8 cellular contexts compared by ENCODE assay signal in genomic region chr4:97987019-97987648, GRCh38.
A peak's percentile ranks its signal among the peaks of the same experiment; 100 is the strongest.
DNase-seq lines count a peak whose midpoint lies in the region; ATAC-seq, FAIRE-seq and TF ChIP-seq lines count a peak whose summit lies in the region.

No MANE protein-coding gene starts in this region.

- no peak overlapping the region for H3K27ac ChIP-seq in A549

- WGBS in A549 (ENCODE audit: missing lambda C conversion rate), result 8% methylated on average over 2 of the region's 2 CpGs

- no peak overlapping the region for H3K4me3 Mint-ChIP-seq in activated T-cell treated with anti-CD3 and anti-CD28 coated beads, Interleukin-2, amount 50 U/mL, for 24 hours

- no peaks in the 10 kb centered on the region for H3K27me3 ChIP-seq in HAP-1 (ENCODE audit: low read depth)

- FAIRE-seq in A549 (lab: Jason Lieb, UNC), result no peak
- FAIRE-seq in frontal cortex (lab: Jason Lieb, UNC), result peak; percentile 40

- DNase-seq in A549 (ENCODE audit: low read depth in 1 of 2, low spot score in 1 of 2) (peak; percentile 1 to 24), HAP-1 (ENCODE audit: low spot score in 2 of 2) (peak; percentile 16 to 63), RPMI8226 (peak; percentile 23), frontal cortex (ENCODE audit: low spot score in 2 of 2) (peak in 1 of 2 donors; percentile 12)
- DNase-seq in activated CD4-positive, CD25-positive, alpha-beta regulatory T cell (lab: John Stamatoyannopoulos, UW), result no peak
- no peak for DNase-seq in activated T-cell treated with anti-CD3 and anti-CD28 coated beads, Interleukin-2, amount 50 U/mL, for 24 hours

- H3K9me3 Mint-ChIP-seq in activated T-cell treated with anti-CD3 and anti-CD28 coated beads, Interleukin-2, amount 50 U/mL, for 24 hours, result peaks cover 4% of the 10 kb centered on the region

- no peaks in the 10 kb centered on the region for H3K4me1 ChIP-seq in A549
- no peaks in the 10 kb centered on the region; the same call in 1 of the 2 replicates for H3K4me1 ChIP-seq in HAP-1

- POLR2A ChIA-PET in A549 (lab: Yijun Ruan, JAX), result no interaction called here

- no peaks in the 10 kb centered on the region for H3K36me3 ChIP-seq in HAP-1 (replicated peaks)

- CTCF ChIA-PET in A549 (lab: Yijun Ruan, JAX), result interaction anchor here (0.8 kb wide), 1 partner anchor 16 kb away, joined by 3 read pairs; no protein-coding TSS in a partner anchor

- no peak overlapping the region for H3K27ac Mint-ChIP-seq in activated T-cell treated with anti-CD3 and anti-CD28 coated beads, Interleukin-2, amount 50 U/mL, for 24 hours

- in situ Hi-C loops in HAP-1 (cut with MboI; ENCODE audit: low sequenced_read_pairs), result no loop called here

- no peak overlapping the region for H3K4me2 ChIP-seq in A549

- no peaks in the 10 kb centered on the region for H3K36me3 Mint-ChIP-seq in activated T-cell treated with anti-CD3 and anti-CD28 coated beads, Interleukin-2, amount 50 U/mL, for 24 hours (ENCODE audit: low read depth)

- no peak for TF ChIP-seq EP300 in A549 (IDR thresholded peaks at IDR 0.05)

- TF ChIP-seq RAD21 in A549 (conservative IDR thresholded peaks at IDR 0.05 in 1 of 2, IDR thresholded peaks at IDR 0.05 in 1 of 2), result peak; percentile 66 to 68; a peak in 4 of 5 replicates

- ATAC-seq in A549 (no peak), GM21360 (IDR thresholded peaks at IDR 0.05; ENCODE audit: unreplicated experiment) (no peak), GM18907 (IDR thresholded peaks at IDR 0.05; ENCODE audit: unreplicated experiment) (no peak)

- TF ChIP-seq POLR2A in A549 (IDR thresholded peaks at IDR 0.05; ENCODE audit: low read length), result no peak

- H3K4me1 Mint-ChIP-seq in activated T-cell treated with anti-CD3 and anti-CD28 coated beads, Interleukin-2, amount 50 U/mL, for 24 hours (ENCODE audit: low read depth), result no peaks in the 10 kb centered on the region

- no peaks in the 10 kb centered on the region for H3K9me3 ChIP-seq in A549
- no peaks in the 10 kb centered on the region for H3K9me3 ChIP-seq in HAP-1

- H3K4me3 ChIP-seq in A549 (no peak overlapping the region), HAP-1 (no peak overlapping the region)

- no peaks in the 10 kb centered on the region for H3K27me3 Mint-ChIP-seq in activated T-cell treated with anti-CD3 and anti-CD28 coated beads, Interleukin-2, amount 50 U/mL, for 24 hours

- peak; percentile 53 for TF ChIP-seq CTCF in A549 (IDR thresholded peaks at IDR 0.05)

TF ChIP-seq in A549, 52 proteins besides CTCF, POLR2A, EP300 and RAD21:
- TF ChIP-seq SMC3 (IDR thresholded peaks at IDR 0.05) (peak; percentile 33; the same call in 2 of the 3 replicates), RARB (CRISPR knock-in tag; IDR thresholded peaks at IDR 0.05) (no peak)

Comparison
In these comparisons a context has a peak if more than half of its experiments do, and no peak if none do; other contexts are left out.
1. DNase-seq: peak in A549 (2 of 2), HAP-1 (2 of 2) and RPMI8226 (single experiment); none in activated CD4-positive, CD25-positive, alpha-beta regulatory T cell (0 of 4) and activated T-cell treated with anti-CD3 and anti-CD28 coated beads, Interleukin-2, amount 50 U/mL, for 24 hours (single experiment).